10 cellular contexts compared by ENCODE assay signal in the genomic region with DNA sequence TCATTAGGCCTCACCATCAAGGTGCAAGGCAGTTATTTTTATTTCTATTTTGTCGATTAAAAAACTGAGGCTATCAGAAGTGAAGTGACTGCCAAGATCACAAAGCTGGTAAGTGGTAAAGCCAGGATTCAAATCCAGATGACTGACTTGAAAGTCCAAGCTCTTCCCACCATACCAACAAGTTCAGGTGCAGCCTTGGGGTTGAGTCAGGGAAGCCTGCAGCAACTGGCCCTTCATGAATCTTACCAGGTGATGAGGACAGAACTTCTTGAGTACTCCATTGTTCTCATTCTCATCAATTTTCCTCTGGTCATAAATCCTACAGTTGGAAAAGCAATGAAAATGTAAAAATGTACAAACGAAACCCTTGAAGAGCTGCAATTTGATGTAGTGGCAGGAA. TPM values are rescaled to one million over a fixed set of nuclear protein-coding genes. Genes with fewer than 3 reads are reported as not detected.
"Had no signal": no experiment of that assay in that cellular context is flagged by ENCODE, and none has a peak within 500 bp of the region (broad histone marks: within the 10 kb centered on the region; RNA-seq: fewer than 3 reads in every experiment).

No MANE protein-coding gene starts in this region.

- H3K4me3 ChIP-seq: GM23248, HAP-1, K562 had no signal

- H3K9me3 Mint-ChIP-seq: HFFc6 had no signal

- ATAC-seq: HCT116, K562 had no signal

- DNase-seq: GM23248, GOT3, H7, HFFc6, IMR-90 had no signal

- H3K27ac Mint-ChIP-seq: HFFc6 had no signal

- H3K4me3 Mint-ChIP-seq: HFFc6 had no signal

- FAIRE-seq: HTR-8/SVneo, K562 had no signal

RNA-seq across cellular contexts. Expression of gene CASQ1, which starts 35.0 kb away (rescaled TPM):
- total RNA-seq: HT-29, K562 had no signal
